In the genomic region with DNA sequence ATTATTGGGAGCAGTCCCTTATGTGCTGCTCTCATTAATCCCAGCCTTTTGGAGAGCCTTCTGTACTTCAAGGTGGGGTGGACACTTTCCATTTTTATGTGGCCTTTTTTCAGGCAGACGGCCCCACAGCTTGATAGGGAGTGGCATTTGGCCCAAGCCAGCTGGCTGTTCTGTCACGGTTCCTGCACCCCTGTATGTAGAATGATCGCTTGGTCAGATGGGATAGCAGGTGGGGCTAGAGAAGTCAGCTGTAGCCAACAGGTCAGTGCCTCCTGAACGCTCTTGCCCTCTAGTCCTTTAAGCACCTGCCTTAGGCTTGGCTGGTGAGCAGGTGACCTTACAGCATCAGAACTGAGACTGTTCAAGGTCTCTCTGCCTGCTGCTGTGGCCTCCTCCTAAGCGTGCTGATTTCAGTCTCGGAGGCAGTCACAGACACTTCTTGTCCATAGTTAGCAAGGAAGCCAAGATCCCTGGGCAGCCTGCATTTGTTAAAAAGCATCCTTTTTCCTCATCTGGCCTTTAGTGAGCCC, we compare ENCODE assay signal across 25 cellular contexts.
DNase-seq lines count a peak whose midpoint lies in the region; ATAC-seq, FAIRE-seq and TF ChIP-seq lines count a peak whose summit lies in the region.
"Had no signal": no experiment of that assay in that cellular context is flagged by ENCODE, and none has a peak within 500 bp of the region (broad histone marks: within the 10 kb centered on the region; RNA-seq: fewer than 3 reads in every experiment).

No MANE protein-coding gene starts in this region.

- H3K36me3 ChIP-seq in GM12878 (ENCODE audit: control insufficient read depth in 2 of 2, insufficient read depth in 2 of 2, low read length in 1 of 2) (peaks cover 4 to 27% of the 10 kb centered on the region in 2 experiments), colonic mucosa (no peaks in the 10 kb centered on the region)
- H3K36me3 ChIP-seq: neural progenitor cell, transverse colon had no signal

- CTCF ChIA-PET in GM12878 (lab: Yijun Ruan, JAX) = no interaction called here
- CTCF ChIA-PET in HEK293T (lab: Yijun Ruan, JAX) = no interaction called here

- no peak overlapping the region for H3K4me2 ChIP-seq in GM12878 (ENCODE audit: control insufficient read depth, insufficient read depth)
- H3K4me2 ChIP-seq: neural progenitor cell had no signal

- RAD21 ChIA-PET in GM12878 (lab: Charles Lee; ENCODE audit: unreplicated experiment) = no interaction called here

- no peak overlapping the region for H3K4me3 ChIP-seq in GM12878
- H3K4me3 ChIP-seq in colonic mucosa = no peak overlapping the region
- H3K4me3 ChIP-seq: ascending aorta, dorsolateral prefrontal cortex, neural progenitor cell, stomach, transverse colon had no signal

- POLR2A ChIA-PET in GM12878 (lab: Charles Lee) = no interaction called here
- POLR2A ChIA-PET in HEK293T (lab: Yijun Ruan, JAX) = no interaction called here

- no peak overlapping the region for H2AFZ ChIP-seq in GM12878 (ENCODE audit: control insufficient read depth, low read depth, low read length)
- H2AFZ ChIP-seq: neural progenitor cell had no signal

- TF ChIP-seq CTCF in GM12878 (IDR thresholded peaks at IDR 0.05 in 2 of 3, conservative IDR thresholded peaks at IDR 0.05 in 1 of 3; ENCODE audit: control insufficient read depth in 2 of 3, extremely low read depth in 1 of 3, insufficient read depth in 1 of 3, low read depth in 3 of 3, low read length in 3 of 3) = no peak
- TF ChIP-seq CTCF in colonic mucosa (IDR thresholded peaks at IDR 0.05) = no peak

- TF ChIP-seq RAD21 in GM12878 (IDR thresholded peaks at IDR 0.05; ENCODE audit: insufficient read depth, low read depth, low read length) = no peak

- H3K27me3 ChIP-seq in GM12878 (replicated peaks in 1 of 2; ENCODE audit: control insufficient read depth in 2 of 2, insufficient read depth in 2 of 2, low read length in 1 of 2) (no peaks in the 10 kb centered on the region), colonic mucosa (no peaks in the 10 kb centered on the region)
- H3K27me3 ChIP-seq: ascending aorta, dorsolateral prefrontal cortex, neural progenitor cell, stomach, transverse colon had no signal

- H3K27ac ChIP-seq in GM12878 (ENCODE audit: control insufficient read depth, insufficient read depth) = peak overlapping the region; percentile 22; the same call in 1 of the 2 replicates
- no peak overlapping the region for H3K27ac ChIP-seq in colonic mucosa
- H3K27ac ChIP-seq: 22Rv1, ascending aorta, neural progenitor cell, stomach, transverse colon had no signal

- ATAC-seq in GM12878 (no peak), HG03460 (IDR thresholded peaks at IDR 0.05; ENCODE audit: unreplicated experiment) (no peak)
- ATAC-seq: activated CD8-positive, alpha-beta memory T cell treated with anti-CD3 and anti-CD28 coated beads, Interleukin-2, amount 10 ng/mL, durations not matched to agents 7 days and 5 days; activated T-cell treated with anti-CD3 and anti-CD28 coated beads, Interleukin-2, amount 50 U/mL, for 72 hours had no signal

- no peaks in the 10 kb centered on the region for H3K4me1 ChIP-seq in GM12878 (ENCODE audit: control insufficient read depth, insufficient read depth, low read length)
- H3K4me1 ChIP-seq in colonic mucosa = peaks cover 3% of the 10 kb centered on the region
- H3K4me1 ChIP-seq: ascending aorta had no signal

- SMC1A ChIA-PET in GM12878 (lab: Charles Lee; ENCODE audit: uncharacterized antibody, unreplicated experiment) = no interaction called here

- no TSS peak for BruUV-seq in GM12878 (replicated peaks; lab: Mats Ljungman, UMichigan)

- in situ Hi-C loops in GM12878 (cut with MboI) = no loop called here

- intact Hi-C loops in GM12878 (cut with micrococcal nuclease; ENCODE audit: unreplicated experiment) (loop anchor here (10.0 kb wide), 1 partner anchor 221 kb away; no protein-coding TSS in a partner anchor), colonic mucosa (cut with DNase I) (no loop called here)

- H3K9me3 ChIP-seq in GM12878 (replicated peaks; ENCODE audit: control insufficient read depth, insufficient read depth, low read length) (peaks cover 2% of the 10 kb centered on the region; the same call in 2 of the 3 replicates), colonic mucosa (no peaks in the 10 kb centered on the region)
- H3K9me3 ChIP-seq: ascending aorta, stomach, transverse colon had no signal

- WGBS in GM12878 (ENCODE audit: insufficient coverage, insufficient replicate concordance, low lambda C conversion rate, missing lambda C conversion rate) = 73% methylated on average over 6 of the region's 6 CpGs

- no peak for TF ChIP-seq POLR2A in GM12878 (IDR thresholded peaks at IDR 0.05; ENCODE audit: low read depth, low read length)

- DNase-seq in DMS53 (lab: John Stamatoyannopoulos, UW) = peak; percentile 25
- no peak for DNase-seq in DMS53 treated with DMSO at 0.1 percent for 48 hours (lab: John Stamatoyannopoulos, UW; ENCODE audit: unreplicated experiment)
- peak; percentile 56 for DNase-seq in NCI-H69 (lab: John Stamatoyannopoulos, UW)
- no peak for DNase-seq in GM12878 (ENCODE audit: low read depth, low spot score)
- peak; percentile 31 for DNase-seq in renal cortical epithelial cell (ENCODE audit: low read depth)
- no peak for DNase-seq in colonic mucosa
- DNase-seq in HEK293T (ENCODE audit: extremely low spot score) = no peak
- DNase-seq: activated CD4-positive, alpha-beta T cell treated with anti-CD3 and anti-CD28 coated beads, Interleukin-2, amount 10 ng/mL, durations not matched to agents 7 days and 5 days; activated CD8-positive, alpha-beta memory T cell treated with anti-CD3 and anti-CD28 coated beads, Interleukin-2, amount 10 ng/mL, durations not matched to agents 7 days and 5 days; activated naive CD4-positive, alpha-beta T cell treated with anti-CD3 and anti-CD28 coated beads, Interleukin-2, amount 10 ng/mL, durations not matched to agents 7 days and 5 days; activated T-cell treated with anti-CD3 and anti-CD28 coated beads, Interleukin-2, amount 50 U/mL, for 72 hours; CD8-positive, alpha-beta memory T cell; HCEC 1CT; mammary epithelial cell; NCI-H1105; NCI-H2029 treated with DMSO at 0.1 percent for 48 hours; NCI-H345; stomach; transverse colon had no signal

- FAIRE-seq in GM12878 (lab: Jason Lieb, UNC) = no peak
- FAIRE-seq: keratinocyte had no signal

- H3K79me2 ChIP-seq in GM12878 (ENCODE audit: control insufficient read depth, insufficient read depth, low read length) = no peaks in the 10 kb centered on the region; the same call in none of the 2 replicates

- TF ChIP-seq EP300 in GM12878 (IDR thresholded peaks at IDR 0.05; ENCODE audit: borderline replicate concordance in 1 of 2, control insufficient read depth in 1 of 2, low read depth in 2 of 2, low read length in 2 of 2) = no peak

- H3K9ac ChIP-seq in GM12878 (ENCODE audit: control insufficient read depth, insufficient read depth, low read length) (no peak overlapping the region), colonic mucosa (ENCODE audit: low read depth in 2 of 2, low read length in 2 of 2) (no peak overlapping the region)
- H3K9ac ChIP-seq: neural progenitor cell had no signal

- no peaks in the 10 kb centered on the region; the same call in 1 of the 2 replicates for H4K20me1 ChIP-seq in GM12878 (ENCODE audit: control insufficient read depth, insufficient read depth)

TF ChIP-seq in GM12878, 131 proteins besides CTCF, POLR2A, EP300 and RAD21:
- no peak for TF ChIP-seq ETV6 (conservative IDR thresholded peaks at IDR 0.05 in 1 of 2, IDR thresholded peaks at IDR 0.05 in 1 of 2; ENCODE audit: borderline replicate concordance in 1 of 2, low read depth in 1 of 2)

TF ChIP-seq in HEK293T, 16 proteins besides CTCF, POLR2A, EP300 and RAD21:
- TF ChIP-seq LEF1 (IDR thresholded peaks at IDR 0.05; ENCODE audit: borderline replicate concordance) (no peak), ELF4 (IDR thresholded peaks at IDR 0.05) (no peak), FOXA1 (IDR thresholded peaks at IDR 0.05) (no peak), SP1 (IDR thresholded peaks at IDR 0.05) (no peak), ARNT (IDR thresholded peaks at IDR 0.05) (no peak), NFRKB (IDR thresholded peaks at IDR 0.05) (no peak), TARDBP (IDR thresholded peaks at IDR 0.05) (no peak), L3MBTL2 (conservative IDR thresholded peaks at IDR 0.05) (no peak), CTBP1 (IDR thresholded peaks at IDR 0.05; ENCODE audit: borderline replicate concordance) (no peak), FOXM1 (IDR thresholded peaks at IDR 0.05; ENCODE audit: borderline replicate concordance) (no peak), HDGF (IDR thresholded peaks at IDR 0.05; ENCODE audit: borderline replicate concordance) (no peak)

Comparison
In these comparisons a context has a peak if more than half of its experiments do, and no peak if none do; other contexts are left out.
1. DNase-seq: peak in DMS53 (single experiment), NCI-H69 (single experiment) and renal cortical epithelial cell (single experiment); none in DMS53 treated with DMSO at 0.1 percent for 48 hours (single experiment), GM12878 (single experiment), colonic mucosa (single experiment) and HEK293T (single experiment).